In the genomic region with DNA sequence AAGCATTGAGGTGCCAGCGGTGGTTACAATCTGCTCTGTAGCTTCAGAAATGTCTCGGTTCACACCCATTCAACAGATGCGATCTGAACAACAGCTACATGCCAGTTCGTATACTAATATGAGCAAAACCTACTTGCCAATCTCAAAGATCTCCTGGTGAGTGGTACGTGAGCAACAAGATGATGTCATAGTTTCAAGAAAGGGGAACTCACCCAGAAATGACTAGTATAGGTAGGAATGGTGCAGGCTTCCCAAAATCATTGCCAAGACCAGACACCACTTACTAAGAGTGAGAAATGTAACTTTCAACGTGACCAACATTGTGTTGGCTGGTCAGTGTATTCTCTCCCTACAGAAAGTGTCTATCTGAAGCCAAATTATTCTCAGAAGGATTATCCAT, we compare ENCODE assay signal across 17 cellular contexts. TPM values are rescaled to one million over a fixed set of nuclear protein-coding genes. Genes with fewer than 3 reads are reported as not detected.
DNase-seq lines count a peak whose midpoint lies in the region; ATAC-seq and TF ChIP-seq lines count a peak whose summit lies in the region.
"Had no signal": no experiment of that assay in that cellular context is flagged by ENCODE, and none has a peak within 500 bp of the region (broad histone marks: within the 10 kb centered on the region; RNA-seq: fewer than 3 reads in every experiment).

No MANE protein-coding gene starts in this region.

- H3K27me3 Mint-ChIP-seq in effector memory CD8-positive, alpha-beta T cell: peaks cover 17 to 26% of the 10 kb centered on the region in 2 donors

- H3K27ac ChIP-seq in coronary artery: no peak overlapping the region
- H3K27ac ChIP-seq: heart left ventricle had no signal

- no peaks in the 10 kb centered on the region for H3K27me3 ChIP-seq in kidney epithelial cell (ENCODE audit: control insufficient read depth, insufficient read depth, low read length)
- H3K27me3 ChIP-seq: heart left ventricle had no signal

- in situ Hi-C loops in astrocyte of the spinal cord (cut with HindIII; ENCODE audit: low sequenced_read_pairs): no loop called here

- H3K36me3 ChIP-seq in kidney epithelial cell (ENCODE audit: control insufficient read depth, insufficient read depth, low read length): no peaks in the 10 kb centered on the region
- H3K36me3 ChIP-seq: heart left ventricle had no signal

- TF ChIP-seq CTCF in astrocyte of the spinal cord (IDR thresholded peaks at IDR 0.05; ENCODE audit: low read depth, low read length) (no peak), kidney epithelial cell (IDR thresholded peaks at IDR 0.05; ENCODE audit: insufficient read depth, low read length, poor library complexity, severe bottlenecking) (no peak), coronary artery (IDR thresholded peaks at IDR 0.05) (no peak)

- no peak overlapping the region for H3K4me3 Mint-ChIP-seq in effector memory CD8-positive, alpha-beta T cell
- H3K4me3 Mint-ChIP-seq: type B pancreatic cell had no signal

- H3K36me3 Mint-ChIP-seq in effector memory CD8-positive, alpha-beta T cell (ENCODE audit: insufficient read depth): no peaks in the 10 kb centered on the region
- H3K36me3 Mint-ChIP-seq: type B pancreatic cell had no signal

- H3K4me1 Mint-ChIP-seq in effector memory CD8-positive, alpha-beta T cell (ENCODE audit: low read depth in 2 of 2): no peaks in the 10 kb centered on the region

- DNase-seq in EL: peak; percentile 89
- peak; percentile 73 for DNase-seq in astrocyte of the spinal cord (ENCODE audit: low read depth, low spot score)
- DNase-seq in kidney epithelial cell (ENCODE audit: low read depth): peak; percentile 29
- no peak for DNase-seq in effector CD8-positive, alpha-beta T cell (lab: John Stamatoyannopoulos, UW)
- DNase-seq in epidermal melanocyte (ENCODE audit: insufficient read length, low spot score): no peak
- DNase-seq in effector memory CD8-positive, alpha-beta T cell: no peak
- no peak for DNase-seq in coronary artery (ENCODE audit: low spot score)
- DNase-seq: activated CD4-positive, alpha-beta T cell treated with anti-CD3 and anti-CD28 coated beads for 1 hour; activated effector memory CD4-positive, alpha-beta T cell treated with Interleukin-2 at 50 U/mL for 16 hours; heart left ventricle; NCI-H524 treated with DMSO at 0.1 percent for 48 hours had no signal

- H3K4me3 ChIP-seq in astrocyte of the spinal cord (ENCODE audit: low read depth, low read length): no peak overlapping the region
- no peak overlapping the region for H3K4me3 ChIP-seq in kidney epithelial cell (ENCODE audit: low read depth, low read length)
- no peak overlapping the region for H3K4me3 ChIP-seq in coronary artery
- H3K4me3 ChIP-seq: heart left ventricle had no signal

- peak; percentile 64 for ATAC-seq in HG03442 (IDR thresholded peaks at IDR 0.05; ENCODE audit: unreplicated experiment)
- ATAC-seq in effector memory CD8-positive, alpha-beta T cell (replicated peaks): no peak
- ATAC-seq: heart left ventricle had no signal

- no peaks in the 10 kb centered on the region for H3K9me3 Mint-ChIP-seq in effector memory CD8-positive, alpha-beta T cell
- H3K9me3 Mint-ChIP-seq: type B pancreatic cell had no signal

- H3K27ac Mint-ChIP-seq in effector memory CD8-positive, alpha-beta T cell: no peak overlapping the region
- H3K27ac Mint-ChIP-seq: type B pancreatic cell had no signal

RNA-seq across cellular contexts. Expression of a gene that starts 31.1 kb away (rescaled TPM):
- not detected in 2 replicates for total RNA-seq in kidney epithelial cell
- total RNA-seq: cerebellum, heart left ventricle, mononuclear cell, pulmonary artery endothelial cell, SK-MEL-5 had no signal

RNA-seq across cellular contexts. Expression of a gene that starts 38.1 kb away (rescaled TPM):
- not detected in 2 replicates for total RNA-seq in kidney epithelial cell
- total RNA-seq: cerebellum, heart left ventricle, mononuclear cell, pulmonary artery endothelial cell, SK-MEL-5 had no signal

Comparison
In these comparisons a context has a peak if more than half of its experiments do, and no peak if none do; other contexts are left out.
1. DNase-seq: peak in EL (single experiment), astrocyte of the spinal cord (single experiment) and kidney epithelial cell (single experiment); none in effector CD8-positive, alpha-beta T cell (single experiment), epidermal melanocyte (single experiment), effector memory CD8-positive, alpha-beta T cell (0 of 3) and coronary artery (single experiment).